In the genomic region with DNA sequence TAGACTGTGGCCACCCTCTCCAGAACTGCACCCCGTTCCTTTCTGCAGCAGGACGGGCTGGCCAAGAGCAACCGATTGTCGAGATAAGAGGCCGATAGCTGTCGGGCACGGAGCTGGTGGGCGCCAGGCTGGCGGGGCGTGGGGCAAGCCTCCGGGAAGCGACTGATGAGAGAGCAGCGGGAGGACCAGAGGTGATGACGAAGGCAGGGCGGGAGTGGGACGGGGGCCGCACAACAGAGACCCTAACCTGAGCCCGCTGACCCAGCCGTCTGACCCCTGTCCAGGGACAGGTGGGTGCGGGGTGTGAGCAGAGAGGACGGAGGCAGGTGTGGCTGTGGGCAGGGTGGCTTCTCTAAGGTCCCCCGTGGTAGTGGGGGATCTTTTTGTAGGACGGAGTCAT, we compare ENCODE assay signal across 8 cellular contexts. TPM values are rescaled to one million over a fixed set of nuclear protein-coding genes. Genes with fewer than 3 reads are reported as not detected.
A peak's percentile ranks its signal among the peaks of the same experiment; 100 is the strongest.
DNase-seq lines count a peak whose midpoint lies in the region; ATAC-seq and TF ChIP-seq lines count a peak whose summit lies in the region.
"Had no signal": no experiment of that assay in that cellular context is flagged by ENCODE, and none has a peak within 500 bp of the region (broad histone marks: within the 10 kb centered on the region; RNA-seq: fewer than 3 reads in every experiment).

No MANE protein-coding gene starts in this region.

- H2AFZ ChIP-seq in DND-41 (ENCODE audit: low read depth, low read length) (0 out of 2 replicates have a peak overlapping the region, but pooled peaks have one; percentile 16), OCI-LY1 (ENCODE audit: low read length) (no peak overlapping the region)

- peaks cover 7% of the 10 kb centered on the region for H3K9me3 Mint-ChIP-seq in progenitor cell of endocrine pancreas (ENCODE audit: low read depth)

- peak overlapping the region; percentile 57 for H3K4me3 Mint-ChIP-seq in progenitor cell of endocrine pancreas (ENCODE audit: low read depth)

- H3K4me3 ChIP-seq in DND-41 (ENCODE audit: low read depth in 1 of 2, low read length in 2 of 2) (peak overlapping the region in 1 of 2 experiments; percentile 55; a peak in 1 of 4 replicates), OCI-LY1 (ENCODE audit: low read depth, low read length, poor library complexity, severe bottlenecking) (no peak overlapping the region), dorsolateral prefrontal cortex (peak overlapping the region in 25 of 59 donors; percentile 46 to 73 (median 63))

- ATAC-seq in DND-41 (ENCODE audit: insufficient read depth, low read depth) = 0 out of 3 replicates have a peak, but pooled peaks have one; percentile 22

- H4K20me1 ChIP-seq in DND-41 (ENCODE audit: insufficient read depth, low read length) (0 out of 2 replicates have a peak, but pooled peaks cover 3% of the 10 kb centered on the region), OCI-LY1 (ENCODE audit: insufficient read depth, low read length) (no peaks in the 10 kb centered on the region)

- H3K9me3 ChIP-seq in DND-41 (ENCODE audit: insufficient read depth, low read length, severe bottlenecking) (no peaks in the 10 kb centered on the region), OCI-LY1 (ENCODE audit: low read length) (no peaks in the 10 kb centered on the region)

- H3K4me1 ChIP-seq in DND-41 (ENCODE audit: insufficient read depth, low read length) (peaks cover 7% of the 10 kb centered on the region), OCI-LY1 (ENCODE audit: insufficient read depth, low read length, severe bottlenecking) (peaks cover 3% of the 10 kb centered on the region)

- H3K9me2 ChIP-seq in OCI-LY1 (ENCODE audit: low read depth, low read length) = no peaks in the 10 kb centered on the region

- peaks cover 6% of the 10 kb centered on the region for H3K4me1 Mint-ChIP-seq in progenitor cell of endocrine pancreas (ENCODE audit: low read depth)

- H3K4me2 ChIP-seq in DND-41 (ENCODE audit: insufficient read depth, low read length) = peak overlapping the region; percentile 75
- peak overlapping the region; percentile 64; the same call in 1 of the 2 replicates for H3K4me2 ChIP-seq in OCI-LY1 (ENCODE audit: low read length)

- no peak for TF ChIP-seq CTCF in DND-41 (IDR thresholded peaks at IDR 0.05; ENCODE audit: borderline replicate concordance, extremely low read depth, low read length, poor library complexity, severe bottlenecking)
- no peak for TF ChIP-seq CTCF in OCI-LY1 (IDR thresholded peaks at IDR 0.05; ENCODE audit: low read length)
- TF ChIP-seq CTCF in dorsolateral prefrontal cortex (IDR thresholded peaks at IDR 0.05 in 54 of 56, conservative IDR thresholded peaks at IDR 0.05 in 2 of 56; ENCODE audit: low read depth in 1 of 56, partially characterized antibody in 56 of 56) = no peak
- no peak for TF ChIP-seq CTCF in progenitor cell of endocrine pancreas (IDR thresholded peaks at IDR 0.05; ENCODE audit: unreplicated experiment)

- no peaks in the 10 kb centered on the region for H3K36me3 Mint-ChIP-seq in progenitor cell of endocrine pancreas (ENCODE audit: insufficient read depth)

- H3K79me2 ChIP-seq in DND-41 (ENCODE audit: insufficient read depth, low read length) = no peaks in the 10 kb centered on the region
- H3K79me2 ChIP-seq in OCI-LY1 (ENCODE audit: insufficient read depth, low read length) = no peaks in the 10 kb centered on the region

- no peaks in the 10 kb centered on the region for H3F3A ChIP-seq in OCI-LY1 (ENCODE audit: insufficient read depth, low read length)

- peaks cover 19% of the 10 kb centered on the region for H3K27me3 Mint-ChIP-seq in progenitor cell of endocrine pancreas

- DNase-seq in DND-41 (no peak), dorsolateral prefrontal cortex (peak in 2 of 10 donors; percentile 44), progenitor cell of endocrine pancreas (ENCODE audit: low spot score, unreplicated experiment) (no peak), NCI-H1092 (lab: John Stamatoyannopoulos, UW) (no peak), nucleus accumbens (lab: John Stamatoyannopoulos, UW) (no peak), RKO (ENCODE audit: low spot score) (no peak)
- DNase-seq: GF-D8 had no signal

- peak overlapping the region; percentile 42; the same call in 1 of the 2 replicates for H3K9ac ChIP-seq in DND-41 (ENCODE audit: low read depth, low read length)
- H3K9ac ChIP-seq in OCI-LY1 (ENCODE audit: low read length) = no peak overlapping the region

- H3K27me3 ChIP-seq in DND-41 (ENCODE audit: insufficient read depth, low read length, poor library complexity) = peaks cover 6% of the 10 kb centered on the region
- H3K27me3 ChIP-seq in OCI-LY1 (ENCODE audit: insufficient read depth, low read length) = peaks cover 5% of the 10 kb centered on the region; the same call in 1 of the 2 replicates
- no peaks in the 10 kb centered on the region for H3K27me3 ChIP-seq in dorsolateral prefrontal cortex

- intact Hi-C loops in dorsolateral prefrontal cortex (cut with DNase I) = loop anchor here in 1 of 2 donors (5.0 kb wide), 1 partner anchor 40 kb away; no protein-coding TSS in a partner anchor

- H3K36me3 ChIP-seq in DND-41 (ENCODE audit: insufficient read depth, low read length) = no peaks in the 10 kb centered on the region
- no peaks in the 10 kb centered on the region for H3K36me3 ChIP-seq in OCI-LY1 (ENCODE audit: insufficient read depth, low read length)

- peak overlapping the region; percentile 57 for H3K27ac Mint-ChIP-seq in progenitor cell of endocrine pancreas

- H3K27ac ChIP-seq in DND-41 (ENCODE audit: low read length) (no peak overlapping the region), OCI-LY1 (ENCODE audit: low read depth, low read length, poor library complexity, severe bottlenecking) (no peak overlapping the region), dorsolateral prefrontal cortex (peak overlapping the region in 33 of 59 donors; percentile 56 to 93 (median 83))

RNA-seq across cellular contexts. Expression of a gene that starts 7.3 kb away (rescaled TPM):
- total RNA-seq in dorsolateral prefrontal cortex (100 to 1,000 TPM in 115 of 120 experiments, 10 to 100 TPM in 5; 82.1 to 191 (median 130) TPM), progenitor cell of endocrine pancreas (49.2 and 53.2 TPM in 2 replicates)

Comparison
In these comparisons a context has a peak if more than half of its experiments do, and no peak if none do; other contexts are left out.
1. H3K27ac ChIP-seq: peak in dorsolateral prefrontal cortex (33 of 59); none in DND-41 (single experiment) and OCI-LY1 (single experiment).